ENCODE assay signal across 1 cellular context in the genomic region with DNA sequence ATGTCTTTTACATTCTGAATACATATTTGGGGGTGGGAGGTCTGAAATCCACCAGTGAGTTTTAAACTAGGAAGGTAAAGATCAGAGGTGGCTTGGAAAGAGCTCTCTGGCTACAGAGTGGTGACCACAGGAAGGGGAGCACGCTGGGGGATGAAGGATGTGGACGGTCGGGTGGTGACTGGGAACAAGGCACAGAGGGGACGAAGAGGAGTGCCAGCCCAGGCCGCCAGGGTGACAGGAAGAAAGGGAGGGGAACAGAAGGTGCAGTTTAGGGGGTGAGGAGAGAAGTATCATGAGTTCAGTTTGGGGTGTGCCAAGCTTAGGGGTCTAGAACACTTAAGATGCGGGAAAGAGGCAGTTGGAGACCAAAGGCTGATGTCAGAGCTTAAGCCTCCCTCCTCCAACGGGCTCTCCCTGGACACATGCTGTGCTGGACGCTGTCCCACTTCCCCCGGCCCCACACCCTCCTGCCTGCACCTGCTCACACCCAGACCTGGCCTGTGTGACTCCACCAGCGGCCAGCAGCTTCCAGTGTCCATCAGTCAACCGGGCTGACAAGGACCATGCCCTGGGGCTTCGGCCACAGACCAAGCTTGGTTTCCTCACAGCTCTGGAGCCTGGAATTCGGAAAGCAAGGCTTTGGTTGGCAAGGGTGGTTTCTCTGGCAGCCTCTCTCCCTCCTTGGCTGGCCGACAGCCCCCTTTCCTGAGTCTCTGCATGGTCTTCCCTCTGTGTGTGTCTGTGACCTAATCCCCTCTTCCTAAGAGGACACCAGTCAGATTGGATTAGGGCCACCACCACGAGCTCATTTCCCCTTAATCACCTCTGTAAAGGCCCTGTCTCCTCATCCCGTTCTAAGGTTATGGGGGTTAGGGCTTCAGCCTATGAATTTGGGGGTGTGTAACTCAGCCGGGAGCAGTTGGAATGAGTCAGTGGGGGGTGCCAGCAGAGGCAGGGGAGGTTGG.
TF ChIP-seq lines count a peak whose summit lies in the region.

No MANE protein-coding gene starts in this region.

TF ChIP-seq in GM23338, 12 proteins besides CTCF, POLR2A, EP300 and RAD21 (continued from another document):
- TF ChIP-seq, protein P1, sequence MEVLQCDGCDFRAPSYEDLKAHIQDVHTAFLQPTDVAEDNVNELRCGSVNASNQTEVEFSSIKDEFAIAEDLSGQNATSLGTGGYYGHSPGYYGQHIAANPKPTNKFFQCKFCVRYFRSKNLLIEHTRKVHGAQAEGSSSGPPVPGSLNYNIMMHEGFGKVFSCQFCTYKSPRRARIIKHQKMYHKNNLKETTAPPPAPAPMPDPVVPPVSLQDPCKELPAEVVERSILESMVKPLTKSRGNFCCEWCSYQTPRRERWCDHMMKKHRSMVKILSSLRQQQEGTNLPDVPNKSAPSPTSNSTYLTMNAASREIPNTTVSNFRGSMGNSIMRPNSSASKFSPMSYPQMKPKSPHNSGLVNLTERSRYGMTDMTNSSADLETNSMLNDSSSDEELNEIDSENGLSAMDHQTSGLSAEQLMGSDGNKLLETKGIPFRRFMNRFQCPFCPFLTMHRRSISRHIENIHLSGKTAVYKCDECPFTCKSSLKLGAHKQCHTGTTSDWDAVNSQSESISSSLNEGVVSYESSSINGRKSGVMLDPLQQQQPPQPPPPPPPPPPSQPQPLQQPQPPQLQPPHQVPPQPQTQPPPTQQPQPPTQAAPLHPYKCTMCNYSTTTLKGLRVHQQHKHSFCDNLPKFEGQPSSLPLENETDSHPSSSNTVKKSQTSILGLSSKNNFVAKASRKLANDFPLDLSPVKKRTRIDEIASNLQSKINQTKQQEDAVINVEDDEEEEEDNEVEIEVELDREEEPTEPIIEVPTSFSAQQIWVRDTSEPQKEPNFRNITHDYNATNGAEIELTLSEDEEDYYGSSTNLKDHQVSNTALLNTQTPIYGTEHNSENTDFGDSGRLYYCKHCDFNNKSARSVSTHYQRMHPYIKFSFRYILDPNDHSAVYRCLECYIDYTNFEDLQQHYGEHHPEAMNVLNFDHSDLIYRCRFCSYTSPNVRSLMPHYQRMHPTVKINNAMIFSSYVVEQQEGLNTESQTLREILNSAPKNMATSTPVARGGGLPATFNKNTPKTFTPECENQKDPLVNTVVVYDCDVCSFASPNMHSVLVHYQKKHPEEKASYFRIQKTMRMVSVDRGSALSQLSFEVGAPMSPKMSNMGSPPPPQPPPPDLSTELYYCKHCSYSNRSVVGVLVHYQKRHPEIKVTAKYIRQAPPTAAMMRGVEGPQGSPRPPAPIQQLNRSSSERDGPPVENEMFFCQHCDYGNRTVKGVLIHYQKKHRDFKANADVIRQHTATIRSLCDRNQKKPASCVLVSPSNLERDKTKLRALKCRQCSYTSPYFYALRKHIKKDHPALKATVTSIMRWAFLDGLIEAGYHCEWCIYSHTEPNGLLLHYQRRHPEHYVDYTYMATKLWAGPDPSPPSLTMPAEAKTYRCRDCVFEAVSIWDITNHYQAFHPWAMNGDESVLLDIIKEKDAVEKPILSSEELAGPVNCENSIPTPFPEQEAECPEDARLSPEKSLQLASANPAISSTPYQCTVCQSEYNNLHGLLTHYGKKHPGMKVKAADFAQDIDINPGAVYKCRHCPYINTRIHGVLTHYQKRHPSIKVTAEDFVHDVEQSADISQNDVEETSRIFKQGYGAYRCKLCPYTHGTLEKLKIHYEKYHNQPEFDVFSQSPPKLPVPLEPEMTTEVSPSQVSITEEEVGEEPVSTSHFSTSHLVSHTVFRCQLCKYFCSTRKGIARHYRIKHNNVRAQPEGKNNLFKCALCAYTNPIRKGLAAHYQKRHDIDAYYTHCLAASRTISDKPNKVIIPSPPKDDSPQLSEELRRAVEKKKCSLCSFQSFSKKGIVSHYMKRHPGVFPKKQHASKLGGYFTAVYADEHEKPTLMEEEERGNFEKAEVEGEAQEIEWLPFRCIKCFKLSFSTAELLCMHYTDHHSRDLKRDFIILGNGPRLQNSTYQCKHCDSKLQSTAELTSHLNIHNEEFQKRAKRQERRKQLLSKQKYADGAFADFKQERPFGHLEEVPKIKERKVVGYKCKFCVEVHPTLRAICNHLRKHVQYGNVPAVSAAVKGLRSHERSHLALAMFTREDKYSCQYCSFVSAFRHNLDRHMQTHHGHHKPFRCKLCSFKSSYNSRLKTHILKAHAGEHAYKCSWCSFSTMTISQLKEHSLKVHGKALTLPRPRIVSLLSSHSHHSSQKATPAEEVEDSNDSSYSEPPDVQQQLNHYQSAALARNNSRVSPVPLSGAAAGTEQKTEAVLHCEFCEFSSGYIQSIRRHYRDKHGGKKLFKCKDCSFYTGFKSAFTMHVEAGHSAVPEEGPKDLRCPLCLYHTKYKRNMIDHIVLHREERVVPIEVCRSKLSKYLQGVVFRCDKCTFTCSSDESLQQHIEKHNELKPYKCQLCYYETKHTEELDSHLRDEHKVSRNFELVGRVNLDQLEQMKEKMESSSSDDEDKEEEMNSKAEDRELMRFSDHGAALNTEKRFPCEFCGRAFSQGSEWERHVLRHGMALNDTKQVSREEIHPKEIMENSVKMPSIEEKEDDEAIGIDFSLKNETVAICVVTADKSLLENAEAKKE (CRISPR knock-in tag; IDR thresholded peaks at IDR 0.05), result no peak
- TF ChIP-seq EZH2 (IDR thresholded peaks at IDR 0.05; ENCODE audit: low read depth, unreplicated experiment) (no peak), STAT1 (IDR thresholded peaks at IDR 0.05; ENCODE audit: unreplicated experiment) (no peak), EZH2phosphoT487 (IDR thresholded peaks at IDR 0.05; ENCODE audit: unreplicated experiment) (no peak), CREB1 (CRISPR knock-in tag; IDR thresholded peaks at IDR 0.05; ENCODE audit: low read depth) (no peak), POLR2AphosphoS5 (IDR thresholded peaks at IDR 0.05; ENCODE audit: low read depth) (no peak), ZNF331 (CRISPR knock-in tag; IDR thresholded peaks at IDR 0.05; ENCODE audit: low read depth) (no peak), JUNB (IDR thresholded peaks at IDR 0.05; ENCODE audit: unreplicated experiment) (no peak), NANOG (IDR thresholded peaks at IDR 0.05; ENCODE audit: borderline replicate concordance) (no peak)
- TF ChIP-seq, protein P2, sequence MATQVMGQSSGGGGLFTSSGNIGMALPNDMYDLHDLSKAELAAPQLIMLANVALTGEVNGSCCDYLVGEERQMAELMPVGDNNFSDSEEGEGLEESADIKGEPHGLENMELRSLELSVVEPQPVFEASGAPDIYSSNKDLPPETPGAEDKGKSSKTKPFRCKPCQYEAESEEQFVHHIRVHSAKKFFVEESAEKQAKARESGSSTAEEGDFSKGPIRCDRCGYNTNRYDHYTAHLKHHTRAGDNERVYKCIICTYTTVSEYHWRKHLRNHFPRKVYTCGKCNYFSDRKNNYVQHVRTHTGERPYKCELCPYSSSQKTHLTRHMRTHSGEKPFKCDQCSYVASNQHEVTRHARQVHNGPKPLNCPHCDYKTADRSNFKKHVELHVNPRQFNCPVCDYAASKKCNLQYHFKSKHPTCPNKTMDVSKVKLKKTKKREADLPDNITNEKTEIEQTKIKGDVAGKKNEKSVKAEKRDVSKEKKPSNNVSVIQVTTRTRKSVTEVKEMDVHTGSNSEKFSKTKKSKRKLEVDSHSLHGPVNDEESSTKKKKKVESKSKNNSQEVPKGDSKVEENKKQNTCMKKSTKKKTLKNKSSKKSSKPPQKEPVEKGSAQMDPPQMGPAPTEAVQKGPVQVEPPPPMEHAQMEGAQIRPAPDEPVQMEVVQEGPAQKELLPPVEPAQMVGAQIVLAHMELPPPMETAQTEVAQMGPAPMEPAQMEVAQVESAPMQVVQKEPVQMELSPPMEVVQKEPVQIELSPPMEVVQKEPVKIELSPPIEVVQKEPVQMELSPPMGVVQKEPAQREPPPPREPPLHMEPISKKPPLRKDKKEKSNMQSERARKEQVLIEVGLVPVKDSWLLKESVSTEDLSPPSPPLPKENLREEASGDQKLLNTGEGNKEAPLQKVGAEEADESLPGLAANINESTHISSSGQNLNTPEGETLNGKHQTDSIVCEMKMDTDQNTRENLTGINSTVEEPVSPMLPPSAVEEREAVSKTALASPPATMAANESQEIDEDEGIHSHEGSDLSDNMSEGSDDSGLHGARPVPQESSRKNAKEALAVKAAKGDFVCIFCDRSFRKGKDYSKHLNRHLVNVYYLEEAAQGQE (IDR thresholded peaks at IDR 0.05; ENCODE audit: unreplicated experiment), result no peak
